Comparison of ENCODE assay signal across 8 cellular contexts in the genomic region with DNA sequence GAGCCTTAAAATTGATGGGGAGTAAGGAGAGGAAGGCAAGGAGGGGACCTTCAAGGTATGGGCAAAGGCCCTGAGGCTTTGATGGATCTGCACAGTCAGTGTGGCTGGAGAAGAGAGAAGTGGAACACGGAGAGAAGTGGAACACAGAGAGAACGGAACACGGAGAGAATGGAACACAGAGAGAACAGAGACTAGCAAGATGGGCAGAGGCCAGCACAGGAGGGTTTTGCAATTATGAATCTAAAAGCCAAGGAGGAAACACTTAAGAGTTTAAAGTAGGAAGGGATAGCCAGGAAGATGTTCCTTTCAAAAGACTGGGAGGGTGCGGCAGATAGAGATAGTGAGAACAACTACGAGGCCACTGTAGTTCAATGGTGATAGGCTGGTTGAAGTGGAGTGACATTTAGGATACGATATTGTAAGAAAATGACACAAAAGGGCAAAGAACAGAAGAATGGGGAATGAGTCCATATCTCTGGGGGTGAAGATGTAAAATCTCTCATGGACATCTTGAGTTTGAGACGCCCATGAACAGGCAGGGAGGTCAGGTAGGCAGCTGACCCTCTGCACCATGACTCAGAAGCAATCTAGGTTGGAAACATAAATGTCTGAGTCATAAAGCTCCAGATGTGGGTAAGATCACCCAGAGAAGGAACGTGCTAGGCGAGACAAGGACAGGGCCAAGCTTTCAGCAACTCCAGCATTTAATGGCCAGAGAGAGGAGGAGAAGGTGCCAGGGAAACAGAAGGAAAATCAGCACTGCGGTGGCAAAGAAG. TPM values are rescaled to one million over a fixed set of nuclear protein-coding genes. Genes with fewer than 3 reads are reported as not detected.
A peak's percentile ranks its signal among the peaks of the same experiment; 100 is the strongest.
DNase-seq lines count a peak whose midpoint lies in the region; ATAC-seq and TF ChIP-seq lines count a peak whose summit lies in the region.

No MANE protein-coding gene starts in this region.

- no peak overlapping the region for H3K27ac Mint-ChIP-seq in activated CD8-positive, alpha-beta memory T cell treated with anti-CD3 and anti-CD28 coated beads, Interleukin-2, amount 10 ng/mL, durations not matched to agents 7 days and 5 days

- peaks cover 0 to 4% of the 10 kb centered on the region in 2 donors for H3K36me3 ChIP-seq in adrenal gland (replicated peaks in 1 of 2)
- no peaks in the 10 kb centered on the region for H3K36me3 ChIP-seq in tibial nerve

- H3K4me1 Mint-ChIP-seq in activated CD8-positive, alpha-beta memory T cell treated with anti-CD3 and anti-CD28 coated beads, Interleukin-2, amount 10 ng/mL, durations not matched to agents 7 days and 5 days = peaks cover 30% of the 10 kb centered on the region

- no peaks in the 10 kb centered on the region for H3K9me3 Mint-ChIP-seq in activated CD8-positive, alpha-beta memory T cell treated with anti-CD3 and anti-CD28 coated beads, Interleukin-2, amount 10 ng/mL, durations not matched to agents 7 days and 5 days (ENCODE audit: low read depth)

- H3K27ac ChIP-seq in adrenal gland (peak overlapping the region; percentile 70 to 89 (median 79)), layer of hippocampus (ENCODE audit: low read depth, low read length) (peak overlapping the region; percentile 83), tibial nerve (peak overlapping the region; percentile 8 to 94 (median 68))

- peak; percentile 30 for ATAC-seq in activated CD8-positive, alpha-beta memory T cell treated with anti-CD3 and anti-CD28 coated beads, Interleukin-2, amount 10 ng/mL, durations not matched to agents 7 days and 5 days
- ATAC-seq in HG02571 (IDR thresholded peaks at IDR 0.05; ENCODE audit: unreplicated experiment) (no peak), HG02973 (IDR thresholded peaks at IDR 0.05; ENCODE audit: unreplicated experiment) (no peak)

- peaks cover 48 to 91% of the 10 kb centered on the region in 2 donors for H3K4me1 ChIP-seq in adrenal gland (replicated peaks in 1 of 2)
- H3K4me1 ChIP-seq in tibial nerve = peaks cover 0 to 82% (median 41%) of the 10 kb centered on the region in 4 donors

- peaks cover 42% of the 10 kb centered on the region for H3K36me3 Mint-ChIP-seq in activated CD8-positive, alpha-beta memory T cell treated with anti-CD3 and anti-CD28 coated beads, Interleukin-2, amount 10 ng/mL, durations not matched to agents 7 days and 5 days

- WGBS in adrenal gland, 4 donors = 48 to 50% (median 48%) methylated on average over 10 of the region's 10 CpGs
- WGBS in tibial nerve, 2 donors = 81 to 86% methylated on average over 10 of the region's 10 CpGs

- no peak overlapping the region for H3K4me3 Mint-ChIP-seq in activated CD8-positive, alpha-beta memory T cell treated with anti-CD3 and anti-CD28 coated beads, Interleukin-2, amount 10 ng/mL, durations not matched to agents 7 days and 5 days

- no peaks in the 10 kb centered on the region for H3K27me3 Mint-ChIP-seq in activated CD8-positive, alpha-beta memory T cell treated with anti-CD3 and anti-CD28 coated beads, Interleukin-2, amount 10 ng/mL, durations not matched to agents 7 days and 5 days

- no peaks in the 10 kb centered on the region for H3K9me3 ChIP-seq in adrenal gland (replicated peaks in 1 of 3)
- no peaks in the 10 kb centered on the region for H3K9me3 ChIP-seq in tibial nerve

- H3K4me3 ChIP-seq in adrenal gland (no peak overlapping the region), tibial nerve (no peak overlapping the region)

- TF ChIP-seq CTCF in adrenal gland (IDR thresholded peaks at IDR 0.05) (no peak), tibial nerve (IDR thresholded peaks at IDR 0.05) (no peak)

- peak in 1 of 2 donors; percentile 74 for TF ChIP-seq POLR2A in adrenal gland (IDR thresholded peaks at IDR 0.05)
- TF ChIP-seq POLR2A in tibial nerve (IDR thresholded peaks at IDR 0.05) = no peak

- DNase-seq in activated CD8-positive, alpha-beta memory T cell treated with anti-CD3 and anti-CD28 coated beads, Interleukin-2, amount 10 ng/mL, durations not matched to agents 7 days and 5 days = no peak
- DNase-seq in activated CD8-positive, alpha-beta memory T cell treated with anti-CD3 and anti-CD28 coated beads for 24 hours = no peak
- DNase-seq in adrenal gland = peak; percentile 65 to 85 (median 80)
- DNase-seq in tibial nerve (ENCODE audit: low spot score in 2 of 2) = no peak
- DNase-seq in posterior vena cava (ENCODE audit: low spot score) = no peak

- intact Hi-C loops in adrenal gland (cut with DNase I) = no loop called here
- intact Hi-C loops in posterior vena cava (cut with DNase I) = no loop called here

- CTCF ChIA-PET in activated CD8-positive, alpha-beta memory T cell treated with anti-CD3 and anti-CD28 coated beads, Interleukin-2, amount 10 ng/mL, durations not matched to agents 7 days and 5 days (lab: Charles Lee) = interaction anchor here (1.5 kb wide), 1 partner anchor 58 kb away, joined by 3 read pairs; no protein-coding TSS in a partner anchor

- H3K27me3 ChIP-seq in adrenal gland (no peaks in the 10 kb centered on the region), layer of hippocampus (ENCODE audit: control insufficient read depth, insufficient read depth, low read length) (no peaks in the 10 kb centered on the region), tibial nerve (no peaks in the 10 kb centered on the region)

- no peak for TF ChIP-seq EP300 in tibial nerve (IDR thresholded peaks at IDR 0.05)

RNA-seq across cellular contexts. Expression of a gene that starts 25.4 kb away (rescaled TPM):
- 10 to 100 TPM; 39.4 to 45.2 TPM for total RNA-seq in activated CD8-positive, alpha-beta memory T cell treated with anti-CD3 and anti-CD28 coated beads, Interleukin-2, amount 10 ng/mL, durations not matched to agents 7 days and 5 days
- total RNA-seq in adrenal gland (100 to 1,000 TPM in 2 of 8 donors, 10 to 100 TPM in 6; 58.4 to 116 (median 70.5) TPM), tibial nerve (10 to 100 TPM; 45.3 to 69.9 (median 49.8) TPM), posterior vena cava (10 to 100 TPM; 28.0 to 29.3 TPM)
- polyA plus RNA-seq in adrenal gland = 10 to 100 TPM; 37.0 to 83.9 (median 64.1) TPM

Comparison
In these comparisons a context has a peak if more than half of its experiments do, and no peak if none do; other contexts are left out.
1. DNase-seq: peak in adrenal gland (7 of 7); none in activated CD8-positive, alpha-beta memory T cell treated with anti-CD3 and anti-CD28 coated beads, Interleukin-2, amount 10 ng/mL, durations not matched to agents 7 days and 5 days (single experiment), activated CD8-positive, alpha-beta memory T cell treated with anti-CD3 and anti-CD28 coated beads for 24 hours (single experiment), tibial nerve (0 of 2) and posterior vena cava (single experiment).
2. Peak in every context shown above with its lines, with median percentiles within 50 percentile points of each other: H3K27ac ChIP-seq.